Comparison of ENCODE assay signal across 8 cellular contexts in genomic region chr3:62318365-62318751, GRCh38. TPM values are rescaled to one million over a fixed set of nuclear protein-coding genes. Genes with fewer than 3 reads are reported as not detected.
DNase-seq lines count a peak whose midpoint lies in the region; ATAC-seq, FAIRE-seq and TF ChIP-seq lines count a peak whose summit lies in the region.

No MANE protein-coding gene starts in this region.

- no peak overlapping the region for H2BK12ac ChIP-seq in H1 (ENCODE audit: low read depth, low read length)

- CTCF ChIA-PET in H1 (lab: Charles Lee; ENCODE audit: partially characterized antibody) = interaction anchor here (0.6 to 1.3 kb wide), 6 partner anchors 16 to 168 kb away, joined by 3 to 4 read pairs (median 3); no protein-coding TSS in a partner anchor

- POLR2A ChIA-PET in H1 (lab: Charles Lee; ENCODE audit: partially characterized antibody) = interaction anchor here (0.8 to 1.3 kb wide), 14 partner anchors 8 to 220 kb away, joined by 3 to 6 read pairs (median 3); no protein-coding TSS in a partner anchor

- H3K79me1 ChIP-seq in H1 (ENCODE audit: low read depth, low read length) = no peaks in the 10 kb centered on the region

- H4K8ac ChIP-seq in H1 (ENCODE audit: extremely low read depth, insufficient read depth, low read length) = no peak overlapping the region

- H4K5ac ChIP-seq in H1 (ENCODE audit: insufficient read length, low read depth, low read length) = no peak overlapping the region

- no peak overlapping the region for H2BK15ac ChIP-seq in H1 (ENCODE audit: low read length)

- no peak for TF ChIP-seq EP300 in H1 (IDR thresholded peaks at IDR 0.05; ENCODE audit: borderline replicate concordance in 1 of 2, low read depth in 2 of 2, low read length in 2 of 2)

- no peak overlapping the region for H4K91ac ChIP-seq in H1 (replicated peaks; ENCODE audit: insufficient read length, low read length)

- peak; percentile 8 for DNase-seq in COLO668 (lab: John Stamatoyannopoulos, UW; ENCODE audit: unreplicated experiment)
- DNase-seq in H1 (ENCODE audit: low read depth in 1 of 2, low spot score in 2 of 2) = no peak
- peak; percentile 6 for DNase-seq in occipital lobe (lab: John Stamatoyannopoulos, UW)
- DNase-seq in cerebellum (ENCODE audit: low spot score) = no peak
- DNase-seq in CD1c-positive myeloid dendritic cell (ENCODE audit: extremely low spot score) = no peak

- H3K27ac ChIP-seq in HUES64 (ENCODE audit: low read depth, low read length) (no peak overlapping the region), H1 (ENCODE audit: low read depth, low read length) (peak overlapping the region; percentile 42; the same call in 1 of the 2 replicates)

- no peak overlapping the region for H2BK120ac ChIP-seq in H1 (replicated peaks; ENCODE audit: low read depth, low read length)

- no peak overlapping the region for H2AK5ac ChIP-seq in H1 (ENCODE audit: low read depth, low read length)

- peak overlapping the region; percentile 92 for H3K4ac ChIP-seq in H1 (replicated peaks; ENCODE audit: insufficient read length, low read depth, low read length)

- no peak for TF ChIP-seq POLR2A in H1 (IDR thresholded peaks at IDR 0.05; ENCODE audit: control extremely low read depth in 1 of 2, low read depth in 2 of 2, low read length in 2 of 2)

- H3K36me3 ChIP-seq in HUES64 (ENCODE audit: insufficient read depth, low read length) = peaks cover 18% of the 10 kb centered on the region
- peaks cover 0 to 5% (median 0%) of the 10 kb centered on the region in 4 experiments; a peak in 2 of 8 replicates for H3K36me3 ChIP-seq in H1 (ENCODE audit: control insufficient read depth in 2 of 4, insufficient read depth in 4 of 4, low read length in 3 of 4)

- TF ChIP-seq CTCF in H1 (IDR thresholded peaks at IDR 0.05; ENCODE audit: control extremely low read depth in 1 of 3, insufficient read depth in 1 of 3, low read depth in 1 of 3, low read length in 3 of 3) = no peak

- FAIRE-seq in H1 (lab: Jason Lieb, UNC) = no peak

- peak overlapping the region; percentile 87 for H3K4me3 ChIP-seq in HUES64 (ENCODE audit: low read length)
- H3K4me3 ChIP-seq in H1 (ENCODE audit: extremely low read depth in 1 of 4, insufficient read depth in 2 of 4, low read depth in 3 of 4, low read length in 4 of 4) = peak overlapping the region; percentile 65 to 83 (median 76)

- WGBS in HUES64 = 23% methylated on average over 12 of the region's 12 CpGs
- WGBS in H1 (ENCODE audit: extremely low coverage in 1 of 2, insufficient coverage in 1 of 2, insufficient read length in 1 of 2, insufficient replicate concordance in 2 of 2, low coverage in 1 of 2, low lambda C conversion rate in 2 of 2, missing lambda C conversion rate in 1 of 2), 2 experiments = 46% methylated on average over 12 of the region's 12 CpGs; no CpG with 5 or more reads in 1 of the 2 experiments

- H3K9me3 ChIP-seq in HUES64 (ENCODE audit: insufficient read depth, low read depth, low read length) = peaks cover 2% of the 10 kb centered on the region; the same call in 1 of the 2 replicates
- H3K9me3 ChIP-seq in H1 (ENCODE audit: insufficient read depth in 2 of 2, low read depth in 1 of 2, low read length in 1 of 2) = peaks cover 3 to 6% of the 10 kb centered on the region in 2 experiments; a peak in 1 of 4 replicates

- H2BK5ac ChIP-seq in H1 (ENCODE audit: low read depth, low read length) = peak overlapping the region; percentile 26; the same call in 1 of the 2 replicates

- no peaks in the 10 kb centered on the region for H3K27me3 ChIP-seq in HUES64 (ENCODE audit: insufficient read depth, low read length)
- no peaks in the 10 kb centered on the region; a peak in 2 of 7 replicates for H3K27me3 ChIP-seq in H1 (replicated peaks in 1 of 4; ENCODE audit: control insufficient read depth in 3 of 4, extremely low read depth in 1 of 4, insufficient read depth in 3 of 4, low read length in 3 of 4)

- TF ChIP-seq RAD21 in H1 (IDR thresholded peaks at IDR 0.05 in 1 of 2, conservative IDR thresholded peaks at IDR 0.05 in 1 of 2; ENCODE audit: low read depth in 2 of 2, low read length in 2 of 2) = no peak

- no peak for ATAC-seq in GM18861 (IDR thresholded peaks at IDR 0.05; ENCODE audit: unreplicated experiment)
- ATAC-seq in GM21526 (IDR thresholded peaks at IDR 0.05; ENCODE audit: low FRiP score, unreplicated experiment) = no peak

- H3K79me2 ChIP-seq in H1 (ENCODE audit: control insufficient read depth in 1 of 2, insufficient read depth in 2 of 2, low read length in 2 of 2) = no peaks in the 10 kb centered on the region

- peak overlapping the region; percentile 81 for H3K9ac ChIP-seq in HUES64 (ENCODE audit: low read depth, low read length)
- H3K9ac ChIP-seq in H1 (replicated peaks in 1 of 4; ENCODE audit: extremely low read depth in 1 of 4, low read depth in 3 of 4, low read length in 3 of 4) = peak overlapping the region in 3 of 4 experiments; percentile 31 to 60 (median 56); a peak in 6 of 7 replicates

- no peaks in the 10 kb centered on the region for H4K20me1 ChIP-seq in H1 (replicated peaks in 1 of 2; ENCODE audit: control insufficient read depth in 1 of 2, insufficient read depth in 2 of 2, low read length in 2 of 2)

- H3K23me2 ChIP-seq in H1 (ENCODE audit: low read depth, low read length) = peaks cover 11% of the 10 kb centered on the region

- H3K4me1 ChIP-seq in HUES64 (ENCODE audit: insufficient read depth, low read length) (peaks cover 5% of the 10 kb centered on the region; the same call in 1 of the 2 replicates), H1 (replicated peaks in 1 of 4; ENCODE audit: control insufficient read depth in 3 of 4, insufficient read depth in 4 of 4, low read length in 3 of 4) (peaks cover 0 to 3% (median 0%) of the 10 kb centered on the region in 4 experiments; a peak in 2 of 7 replicates)

- H3K4me2 ChIP-seq in H1 (ENCODE audit: insufficient read depth in 1 of 2, low read depth in 2 of 2, low read length in 2 of 2) = peak overlapping the region; percentile 82 to 94

- H2AFZ ChIP-seq in H1 (ENCODE audit: low read length) = peak overlapping the region; percentile 72

- no peak overlapping the region for H2BK20ac ChIP-seq in H1 (ENCODE audit: low read length)

- H3K18ac ChIP-seq in H1 (ENCODE audit: extremely low read depth, low read length) = peak overlapping the region; percentile 86; the same call in 1 of the 2 replicates

- H3K23ac ChIP-seq in H1 (ENCODE audit: insufficient read length) = no peak overlapping the region

- no peak overlapping the region for H3K14ac ChIP-seq in H1 (ENCODE audit: insufficient read length)

- H3K56ac ChIP-seq in H1 (replicated peaks; ENCODE audit: insufficient read length, low read depth, low read length) = no peak overlapping the region

TF ChIP-seq in H1, 55 proteins besides CTCF, POLR2A, EP300 and RAD21:
- TF ChIP-seq SIX5 (IDR thresholded peaks at IDR 0.05; ENCODE audit: low read depth, low read length) (no peak), CHD1 (IDR thresholded peaks at IDR 0.05; ENCODE audit: low read depth, low read length) (no peak), SP4 (IDR thresholded peaks at IDR 0.05; ENCODE audit: low read length) (0 out of 2 replicates have a peak, but pooled peaks have one; percentile 6), CEBPB (IDR thresholded peaks at IDR 0.05; ENCODE audit: low read depth, low read length) (no peak), POLR2AphosphoS5 (IDR thresholded peaks at IDR 0.05; ENCODE audit: low read depth, low read length) (no peak), HDAC2 (IDR thresholded peaks at IDR 0.05; ENCODE audit: borderline replicate concordance in 1 of 2, low read depth in 2 of 2, low read length in 2 of 2) (no peak), USF2 (IDR thresholded peaks at IDR 0.05; ENCODE audit: low read length) (no peak), KDM1A (IDR thresholded peaks at IDR 0.05; ENCODE audit: borderline replicate concordance, low read length) (no peak), CREB1 (IDR thresholded peaks at IDR 0.05) (no peak), SUZ12 (IDR thresholded peaks at IDR 0.05; ENCODE audit: low read length) (no peak), TEAD4 (IDR thresholded peaks at IDR 0.05; ENCODE audit: low read depth, low read length) (0 out of 2 replicates have a peak, but pooled peaks have one; percentile 11), HDAC6 (IDR thresholded peaks at IDR 0.05; ENCODE audit: low read depth, low read length) (no peak)

RNA-seq across cellular contexts. Expression of gene FEZF2, which starts 55.0 kb away (rescaled TPM):
- polyA plus RNA-seq in HUES64 (2013, experiment 1 of 2) = 0.35 TPM
- polyA plus RNA-seq in HUES64 (2013, experiment 2 of 2) = 0.44 TPM
- not detected in 2 replicates for total RNA-seq in H1 (2021; fragmentation: NEBNext Ultra II Directional; extraction: Animal tissue kit (Norgen Biotek cat#: 25700))
- 0.06 and 0.11 TPM in 2 replicates for polyA plus RNA-seq in H1 (2011; rRNA removed)
- 0.17 TPM for polyA plus RNA-seq in H1 (2011; cell fraction: cytosol; rRNA removed)
- polyA plus RNA-seq in H1 (2011; cell fraction: nucleus; rRNA removed) = 0.23 TPM
- polyA plus RNA-seq in H1 (2012, experiment 1 of 2) = 0.13 TPM in 1 of 4 replicates, not detected in the others
- polyA plus RNA-seq in H1 (2012, experiment 2 of 2) = 0.08 TPM
- polyA plus RNA-seq in H1 (2013, experiment 1 of 2) = not detected
- polyA plus RNA-seq in H1 (2013, experiment 2 of 2) = not detected
- polyA minus RNA-seq in H1 (2011; rRNA and poly(A)+ RNA removed) = not detected in 2 replicates
- polyA minus RNA-seq in H1 (2011; cell fraction: cytosol; rRNA and poly(A)+ RNA removed) = not detected
- polyA minus RNA-seq in H1 (2011; cell fraction: nucleus; rRNA and poly(A)+ RNA removed) = not detected
- total RNA-seq in occipital lobe = 15.0 TPM
- total RNA-seq in cerebellum = 0.09 TPM

Comparison
In these comparisons a context has a peak if more than half of its experiments do, and no peak if none do; other contexts are left out.
1. DNase-seq: peak in COLO668 (single experiment) and occipital lobe (single experiment); none in H1 (0 of 2), cerebellum (single experiment) and CD1c-positive myeloid dendritic cell (single experiment).
2. RNA of gene FEZF2, which starts 55.0 kb away (total RNA-seq): 15.0 TPM in occipital lobe (single experiment); 0.09 TPM in cerebellum (single experiment) and not detected in H1; every median in the first group is over 10 times any median in the second.